In the genomic region with DNA sequence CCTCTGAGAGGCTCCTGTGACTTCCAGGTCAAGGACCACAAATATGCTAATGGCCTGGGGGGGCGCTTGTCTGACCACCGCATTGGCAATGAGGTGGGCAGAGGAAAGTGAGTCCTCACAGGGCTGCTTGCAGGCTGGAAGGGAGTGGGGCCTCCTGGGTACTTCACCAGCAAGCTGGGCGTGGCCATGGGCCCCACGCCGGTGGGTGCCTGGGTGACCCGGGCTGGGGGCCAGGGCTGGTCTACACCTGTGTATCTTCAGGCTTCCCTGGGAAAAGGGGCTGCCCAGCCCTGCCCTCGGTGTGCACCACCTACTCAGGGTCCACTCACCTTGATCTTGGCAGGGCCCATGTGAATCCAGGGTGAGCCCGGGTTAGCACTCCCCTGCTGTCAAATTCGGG, we compare ENCODE assay signal across 25 cellular contexts.
"Had no signal": no experiment of that assay in that cellular context is flagged by ENCODE, and none has a peak within 500 bp of the region (broad histone marks: within the 10 kb centered on the region; RNA-seq: fewer than 3 reads in every experiment).

No MANE protein-coding gene starts in this region.

- H3K4me2 ChIP-seq: hepatocyte had no signal

- DNase-seq: heart left ventricle; kidney glomerular epithelial cell; left cardiac atrium; lower lobe of right lung; mammary epithelial cell; mesenchymal stem cell; naive thymus-derived CD8-positive, alpha-beta T cell; occipital lobe; stimulated activated CD4-positive, alpha-beta T cell treated with anti-CD3 and anti-CD28 coated beads, Interleukin-12 subunit alpha, Interleukin-12 subunit beta, amount 100 ng/mL, for 4 hours; stimulated activated CD4-positive, alpha-beta T cell treated with anti-CD3 and anti-CD28 coated beads, Interleukin-15, amount 100 ng/mL, for 24 hours; stimulated activated CD4-positive, alpha-beta T cell treated with anti-CD3 and anti-CD28 coated beads, Interleukin-2, amount 100 ng/mL, for 24 hours; stimulated activated CD4-positive, alpha-beta T cell treated with anti-CD3 and anti-CD28 coated beads, Interleukin-4, amount 100 ng/mL, for 1 hour; stimulated activated naive CD4-positive, alpha-beta T cell; transverse colon had no signal

- H3K9ac ChIP-seq: parathyroid adenoma had no signal

- H3K4me1 ChIP-seq: parathyroid adenoma, right atrium auricular region, suprapubic skin, transverse colon, vagina had no signal

- H3K4me3 ChIP-seq: heart left ventricle, hepatocyte, lower lobe of right lung, right atrium auricular region, skin epidermis, suprapubic skin, transverse colon, upper lobe of left lung, vagina had no signal

- H3K9me3 ChIP-seq: heart left ventricle, lower lobe of right lung, neutrophil, suprapubic skin, transverse colon, upper lobe of left lung, vagina had no signal

- H2AFZ ChIP-seq: hepatocyte, parathyroid adenoma had no signal

- FAIRE-seq: keratinocyte had no signal

- H3K27me3 ChIP-seq: heart left ventricle, hepatocyte, neutrophil, right atrium auricular region, upper lobe of left lung, vagina had no signal

- ATAC-seq: heart left ventricle; left cardiac atrium; left lobe of liver; lower lobe of right lung; naive thymus-derived CD8-positive, alpha-beta T cell; sciatic nerve had no signal

- H3K27ac ChIP-seq: heart left ventricle, hepatocyte, lower lobe of right lung, neutrophil, parathyroid adenoma, right atrium auricular region, skin epidermis, suprapubic skin, transverse colon, upper lobe of left lung, vagina had no signal

- H3K79me2 ChIP-seq: hepatocyte, parathyroid adenoma had no signal

- H3K36me3 ChIP-seq: heart left ventricle, lower lobe of right lung, neutrophil, right atrium auricular region, suprapubic skin, transverse colon, upper lobe of left lung, vagina had no signal
